Comparison of ENCODE assay signal across 1 cellular context in genomic region chr9:131693651-131694597, GRCh38.
TF ChIP-seq lines count a peak whose summit lies in the region.

No MANE protein-coding gene starts in this region.

TF ChIP-seq in GM12878, 131 proteins besides CTCF, POLR2A, EP300 and RAD21 (continued from another document):
- TF ChIP-seq ATF2 (IDR thresholded peaks at IDR 0.05; ENCODE audit: low read length) (no peak), CHD1 (IDR thresholded peaks at IDR 0.05; ENCODE audit: low read depth, low read length) (no peak), SIX5 (IDR thresholded peaks at IDR 0.05; ENCODE audit: low read depth, low read length, severe bottlenecking) (no peak), GABPA (IDR thresholded peaks at IDR 0.05; ENCODE audit: low read depth) (no peak), MXI1 (IDR thresholded peaks at IDR 0.05; ENCODE audit: low read depth, low read length) (no peak), TCF3 (IDR thresholded peaks at IDR 0.05; ENCODE audit: borderline replicate concordance, insufficient read depth, low read depth, low read length) (no peak), E2F4 (IDR thresholded peaks at IDR 0.05; ENCODE audit: low read depth, low read length) (no peak), RELA (IDR thresholded peaks at IDR 0.05; ENCODE audit: borderline replicate concordance, partially characterized antibody) (no peak), CREB1 (IDR thresholded peaks at IDR 0.05; ENCODE audit: low read depth) (no peak), CREM (IDR thresholded peaks at IDR 0.05; ENCODE audit: low read depth) (no peak)
TF ChIP-seq in GM12878: peak in this region for 0.
